8 cellular contexts compared by ENCODE assay signal in the genomic region with DNA sequence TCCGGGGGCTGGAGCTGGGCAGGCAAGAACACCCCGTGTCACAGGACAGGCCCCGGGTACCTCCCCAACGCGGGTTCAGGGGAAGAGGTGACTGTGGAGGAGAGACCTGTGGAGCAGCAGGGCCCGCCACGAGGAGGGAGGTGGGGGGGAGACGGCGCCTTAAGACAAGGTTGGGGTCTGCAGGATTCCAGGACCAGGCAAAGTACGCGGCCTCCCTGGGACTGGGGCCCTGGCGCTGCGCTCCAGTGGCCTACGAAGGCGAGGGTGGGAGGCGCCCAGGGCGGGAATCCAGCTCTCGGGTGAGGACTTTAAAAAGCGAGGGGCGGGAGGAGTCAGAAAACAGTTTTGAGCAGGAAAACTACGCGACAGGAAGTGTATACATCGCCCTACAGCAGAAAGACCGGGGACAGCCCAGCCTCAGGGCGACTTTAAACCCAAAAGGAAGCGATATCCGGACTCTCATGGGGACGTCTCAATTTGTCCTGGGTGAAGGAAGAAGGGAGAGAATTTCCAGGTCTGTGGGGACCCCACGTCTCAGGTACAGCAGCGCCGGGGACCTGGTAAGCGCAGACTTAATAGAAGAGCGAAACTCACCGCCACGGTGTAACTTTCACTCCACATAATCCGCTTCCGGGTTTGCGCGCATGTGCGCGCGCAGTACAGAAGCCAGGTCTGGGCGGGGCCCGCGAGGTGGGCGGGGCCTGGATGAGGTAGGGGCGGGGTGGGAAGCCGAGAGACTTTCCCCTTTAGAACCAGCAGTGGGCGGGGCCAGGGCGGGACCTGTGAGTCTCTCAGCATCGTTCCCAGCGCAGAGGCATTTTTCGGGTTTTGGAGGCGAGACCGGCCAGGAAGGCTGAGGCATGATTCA. TPM values are rescaled to one million over a fixed set of nuclear protein-coding genes. Genes with fewer than 3 reads are reported as not detected.
A peak's percentile ranks its signal among the peaks of the same experiment; 100 is the strongest.
DNase-seq lines count a peak whose midpoint lies in the region; FAIRE-seq and TF ChIP-seq lines count a peak whose summit lies in the region.

A gene (minus strand): TSS at position 638 of the 868 bp plus-strand sequence.

- H3K27me3 ChIP-seq in DOHH2 (ENCODE audit: control insufficient read depth, low read length) (no peaks in the 10 kb centered on the region), MG63 (no peaks in the 10 kb centered on the region), suprapubic skin (no peaks in the 10 kb centered on the region)

- no peak for TF ChIP-seq EP300 in suprapubic skin (IDR thresholded peaks at IDR 0.05)

- H3K27ac ChIP-seq in DOHH2 (ENCODE audit: low read depth, low read length) (peak within 1 kb of the TSS; percentile 70), SK-N-MC (peak within 1 kb of the TSS; percentile 86; the same call in 1 of the 2 replicates), suprapubic skin (peak within 1 kb of the TSS; percentile 84)

- H3K36me3 ChIP-seq in DOHH2 (ENCODE audit: control insufficient read depth, low read length), result peaks cover 6% of the 10 kb centered on the region; the same call in 1 of the 2 replicates
- H3K36me3 ChIP-seq in MG63, result 0 out of 2 replicates have a peak, but pooled peaks cover 2% of the 10 kb centered on the region
- no peaks in the 10 kb centered on the region for H3K36me3 ChIP-seq in SK-N-MC (ENCODE audit: insufficient read depth, low read length)
- H3K36me3 ChIP-seq in suprapubic skin, result peaks cover 10% of the 10 kb centered on the region

- peaks cover 14% of the 10 kb centered on the region for H3K4me1 ChIP-seq in DOHH2 (ENCODE audit: control insufficient read depth, low read length)
- H3K4me1 ChIP-seq in suprapubic skin, result peaks cover 21% of the 10 kb centered on the region

- no peaks in the 10 kb centered on the region for H4K20me1 ChIP-seq in DOHH2 (ENCODE audit: control insufficient read depth, insufficient read depth, low read depth, low read length)

- H3K4me3 ChIP-seq in DOHH2 (ENCODE audit: low read length), result peak within 1 kb of the TSS; percentile 79
- peak within 1 kb of the TSS; percentile 65 for H3K4me3 ChIP-seq in MG63
- H3K4me3 ChIP-seq in SK-N-MC, result peak within 1 kb of the TSS; percentile 90
- peak within 1 kb of the TSS; percentile 64 for H3K4me3 ChIP-seq in suprapubic skin

- DNase-seq in H54 (ENCODE audit: insufficient read length, low spot score), result peak; percentile 88
- DNase-seq in MG63, result peak; percentile 89
- DNase-seq in SK-N-MC (ENCODE audit: low read depth, low spot score), result peak; percentile 35
- DNase-seq in activated naive CD4-positive, alpha-beta T cell treated with anti-CD3 and anti-CD28 coated beads, Interleukin-2, amount 50 U/mL, for 16 hours, result peak; percentile 94
- peak; percentile 47 for DNase-seq in glomerular endothelial cell (ENCODE audit: extremely low read depth, low read depth, low spot score)
- DNase-seq in occipital lobe (lab: John Stamatoyannopoulos, UW), result peak; percentile 90
- peak; percentile 98 to 99 for DNase-seq in suprapubic skin (ENCODE audit: low spot score in 2 of 2)

- H3F3A ChIP-seq in DOHH2 (ENCODE audit: control insufficient read depth, insufficient read depth), result 0 out of 2 replicates have a peak, but pooled peaks cover 3% of the 10 kb centered on the region

- peaks cover 22% of the 10 kb centered on the region for H3K79me2 ChIP-seq in DOHH2 (ENCODE audit: control insufficient read depth, low read length)

- H3K9ac ChIP-seq in SK-N-MC (ENCODE audit: insufficient read length), result peak within 1 kb of the TSS; percentile 90

- TF ChIP-seq CTCF in DOHH2 (IDR thresholded peaks at IDR 0.05; ENCODE audit: low read depth, low read length, poor library complexity, severe bottlenecking) (no peak), suprapubic skin (IDR thresholded peaks at IDR 0.05) (no peak)

- H3K9me3 ChIP-seq in DOHH2 (ENCODE audit: control insufficient read depth, insufficient read depth, low read length), result no peaks in the 10 kb centered on the region
- no peaks in the 10 kb centered on the region for H3K9me3 ChIP-seq in MG63
- H3K9me3 ChIP-seq in SK-N-MC (ENCODE audit: low read depth, low read length), result no peaks in the 10 kb centered on the region
- no peaks in the 10 kb centered on the region for H3K9me3 ChIP-seq in suprapubic skin

- FAIRE-seq in H54 (lab: Jason Lieb, UNC), result no peak

- H3K4me2 ChIP-seq in DOHH2 (ENCODE audit: low read length), result peak within 1 kb of the TSS; percentile 99

- peak; percentile 60 for TF ChIP-seq POLR2A in H54 (IDR thresholded peaks at IDR 0.05; ENCODE audit: low read depth, low read length)
- peak in 1 of 2 donors; percentile 44 for TF ChIP-seq POLR2A in suprapubic skin (IDR thresholded peaks at IDR 0.05)

- H3K9me2 ChIP-seq in DOHH2 (replicated peaks; ENCODE audit: control insufficient read depth, low read length), result no peaks in the 10 kb centered on the region

- WGBS in suprapubic skin, result under 1% methylated on average over 30 of the region's 55 CpGs

RNA-seq across cellular contexts. Expression of the gene that starts here (rescaled TPM):
- total RNA-seq in MG63 (2014; rRNA removed; shearing (Covaris generic); ENCODE audit: low replicate concordance), result 18.5 and 29.2 TPM in 2 replicates
- total RNA-seq in glomerular endothelial cell, result 31.3 and 58.7 TPM in 2 replicates
- 49.4 TPM for total RNA-seq in occipital lobe
- total RNA-seq in suprapubic skin, result 10 to 100 TPM; 21.3 to 92.9 (median 41.4) TPM

Comparison
In these comparisons a context has a peak if more than half of its experiments do, and no peak if none do; other contexts are left out.
1. Peak in every context shown above with its lines: DNase-seq, H3K4me3 ChIP-seq and H3K27ac ChIP-seq.
2. DNase-seq: peak in every context shown above with its lines; median percentile 98 in suprapubic skin; 94 in activated naive CD4-positive, alpha-beta T cell treated with anti-CD3 and anti-CD28 coated beads, Interleukin-2, amount 50 U/mL, for 16 hours; 90 in occipital lobe; 89 in MG63; 88 in H54; 47 in glomerular endothelial cell; 35 in SK-N-MC.